8 cellular contexts compared by ENCODE assay signal in the genomic region with DNA sequence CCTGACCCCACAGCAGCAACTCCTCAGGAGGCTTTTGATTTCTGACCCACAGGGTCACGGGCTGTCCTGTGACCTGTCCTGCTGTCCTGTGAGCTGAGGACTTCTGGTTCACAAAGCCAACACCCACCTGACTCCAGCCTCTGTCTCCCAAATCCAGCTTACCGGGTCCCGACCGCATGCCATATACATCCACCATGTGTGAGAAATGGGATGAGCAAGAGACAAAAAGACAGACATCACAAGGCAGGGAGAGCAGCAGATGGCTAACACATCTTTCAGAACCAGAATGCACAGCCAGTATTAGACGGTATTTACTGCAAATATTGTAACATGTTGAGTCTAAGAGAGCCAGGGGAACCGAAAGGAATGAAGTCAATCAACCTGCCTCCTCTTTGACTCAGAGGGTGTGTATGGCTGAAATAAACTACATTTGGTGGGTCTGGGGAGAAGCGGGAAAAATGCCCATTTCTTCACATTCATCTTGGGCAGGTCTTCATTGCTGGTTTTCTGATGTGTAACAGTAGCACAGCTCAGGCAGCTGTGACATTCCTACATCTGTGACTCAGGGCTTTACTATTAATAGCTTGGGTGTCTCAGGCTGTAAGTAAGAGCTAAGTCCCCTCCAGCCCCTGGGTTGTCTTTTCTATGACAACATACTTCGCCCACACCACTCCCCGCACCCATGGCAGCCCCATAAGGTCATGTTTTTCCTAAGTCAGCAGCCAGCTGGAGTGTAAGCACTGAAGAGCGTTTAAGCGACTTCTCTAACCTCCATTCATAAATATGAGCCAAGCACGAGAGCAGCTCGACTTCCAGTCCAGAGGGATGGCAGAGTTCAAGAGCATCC. TPM values are rescaled to one million over a fixed set of nuclear protein-coding genes. Genes with fewer than 3 reads are reported as not detected.
DNase-seq lines count a peak whose midpoint lies in the region; ATAC-seq and TF ChIP-seq lines count a peak whose summit lies in the region.

No MANE protein-coding gene starts in this region.

- no peak overlapping the region for H3K9ac ChIP-seq in H9 (ENCODE audit: extremely low read depth, insufficient read length, low read length)

- H3K27ac Mint-ChIP-seq in nephron, result peak overlapping the region; percentile 79 to 94 (median 82)
- H3K27ac Mint-ChIP-seq in H9, result no peak overlapping the region

- H4K20me1 ChIP-seq in H9 (ENCODE audit: control insufficient read depth, insufficient read depth, insufficient read length), result no peaks in the 10 kb centered on the region

- no peak overlapping the region for H3K56ac ChIP-seq in H9 (ENCODE audit: insufficient read length, low read depth, low read length)

- no peak overlapping the region for H2BK120ac ChIP-seq in H9 (ENCODE audit: low read depth, low read length, poor library complexity, severe bottlenecking)

- H3K27me3 Mint-ChIP-seq in nephron (ENCODE audit: low read depth), result peaks cover 57% of the 10 kb centered on the region
- H3K27me3 Mint-ChIP-seq in H9 (ENCODE audit: low read depth), result peaks cover 41% of the 10 kb centered on the region

- H3K4me3 Mint-ChIP-seq in nephron (peak overlapping the region; percentile 88 to 91 (median 90)), H9 (0 out of 5 replicates have a peak overlapping the region, but pooled peaks of 1 of the 2 experiments have one; percentile 12)

- H4K91ac ChIP-seq in H9 (ENCODE audit: insufficient read length, low read depth, low read length), result no peak overlapping the region

- no peaks in the 10 kb centered on the region for H3K36me3 Mint-ChIP-seq in nephron (ENCODE audit: low read depth)
- H3K36me3 Mint-ChIP-seq in H9 (ENCODE audit: insufficient read depth in 1 of 3, low read depth in 3 of 3), result no peaks in the 10 kb centered on the region

- no peak overlapping the region for H4K5ac ChIP-seq in H9 (ENCODE audit: insufficient read length, low read depth, low read length)

- no peak overlapping the region for H3K27ac ChIP-seq in H9 (ENCODE audit: insufficient read length, low read depth, low read length)

- peak; percentile 63 for ATAC-seq in esophagus mucosa

- no peak overlapping the region for H2BK12ac ChIP-seq in H9 (ENCODE audit: insufficient read length, low read depth, low read length)

- no peak overlapping the region for H3K23ac ChIP-seq in H9 (ENCODE audit: insufficient read length, low read depth, low read length)

- H3K18ac ChIP-seq in H9 (ENCODE audit: insufficient read length, low read depth, low read length), result no peak overlapping the region

- H2AFZ ChIP-seq in H9 (ENCODE audit: low read length), result no peak overlapping the region

- no peak overlapping the region for H3K14ac ChIP-seq in H9 (ENCODE audit: insufficient read depth, low read length)

- H3K79me2 ChIP-seq in H9 (ENCODE audit: insufficient read depth, low read length), result no peaks in the 10 kb centered on the region

- no peaks in the 10 kb centered on the region for H3K9me3 Mint-ChIP-seq in nephron
- H3K9me3 Mint-ChIP-seq in H9, result no peaks in the 10 kb centered on the region

- H3K27me3 ChIP-seq in H9 (ENCODE audit: insufficient read depth, low read length), result peaks cover 9% of the 10 kb centered on the region

- no peak overlapping the region for H2AK5ac ChIP-seq in H9 (ENCODE audit: insufficient read length, low read length)

- TF ChIP-seq CTCF in nephron (IDR thresholded peaks at IDR 0.05; ENCODE audit: unreplicated experiment in 3 of 3), result no peak
- no peak for TF ChIP-seq CTCF in H9 (conservative IDR thresholded peaks at IDR 0.05)

- H3K9me3 ChIP-seq in H9 (ENCODE audit: control insufficient read depth, low read depth, low read length), result no peaks in the 10 kb centered on the region

- H3K4me1 Mint-ChIP-seq in nephron (peaks cover 44% of the 10 kb centered on the region), H9 (peaks cover 30 to 31% of the 10 kb centered on the region in 2 experiments)

- no peak overlapping the region for H3T11ph ChIP-seq in H9 (ENCODE audit: low read length)

- H3K4me2 ChIP-seq in H9 (ENCODE audit: insufficient read depth, insufficient read length, low read length), result no peak overlapping the region

- no CpG with 5 or more reads among the region's 13 CpGs for WGBS in H9 (ENCODE audit: extremely low coverage, insufficient read length, low lambda C conversion rate)

- H3K79me1 ChIP-seq in H9 (ENCODE audit: insufficient read depth, low read depth, low read length, poor library complexity, severe bottlenecking), result no peaks in the 10 kb centered on the region

- no peak overlapping the region for H2BK5ac ChIP-seq in H9 (ENCODE audit: insufficient read length, low read length)

- no peak overlapping the region for H4K8ac ChIP-seq in H9 (replicated peaks; ENCODE audit: insufficient read length, low read depth, low read length)

- H2BK15ac ChIP-seq in H9 (ENCODE audit: low read depth, low read length), result no peak overlapping the region

- peaks cover 4% of the 10 kb centered on the region; the same call in 1 of the 2 replicates for H3K4me1 ChIP-seq in H9 (ENCODE audit: insufficient read depth, low read length)

- H3K23me2 ChIP-seq in H9 (ENCODE audit: insufficient read length, low read depth, low read length, poor library complexity, severe bottlenecking), result peaks cover 10% of the 10 kb centered on the region

- DNase-seq in NCI-H82 (lab: John Stamatoyannopoulos, UW) (peak; percentile 31), NCI-H82 treated with DMSO at 0.1 percent for 48 hours (lab: John Stamatoyannopoulos, UW; ENCODE audit: unreplicated experiment) (no peak), OCI-M1 (lab: John Stamatoyannopoulos, UW) (peak; percentile 14), NK-92 (lab: John Stamatoyannopoulos, UW; ENCODE audit: unreplicated experiment) (no peak), H9 (no peak)
- DNase-seq in activated T-cell treated with anti-CD3 and anti-CD28 coated beads, Interleukin-2, amount 50 U/mL, for 1 hour, result no peak

- no peak overlapping the region for H3K4ac ChIP-seq in H9 (ENCODE audit: low read depth, low read length)

- H2BK20ac ChIP-seq in H9 (ENCODE audit: low read depth, low read length, poor library complexity, severe bottlenecking), result no peak overlapping the region

RNA-seq across cellular contexts. Expression of gene ABLIM1, which starts 25.0 kb away (rescaled TPM):
- total RNA-seq in esophagus mucosa (304 TPM), H9 (2021) (31.8 and 32.1 TPM in 2 replicates)

Comparison
In these comparisons a context has a peak if more than half of its experiments do, and no peak if none do; other contexts are left out.
1. DNase-seq: peak in NCI-H82 (single experiment) and OCI-M1 (single experiment); none in NCI-H82 treated with DMSO at 0.1 percent for 48 hours (single experiment), NK-92 (single experiment), H9 (single experiment) and activated T-cell treated with anti-CD3 and anti-CD28 coated beads, Interleukin-2, amount 50 U/mL, for 1 hour (single experiment).
2. H3K27ac Mint-ChIP-seq: peak in nephron (3 of 3); none in H9 (0 of 3).